Comparison of ENCODE assay signal across 1 cellular context in the genomic region with DNA sequence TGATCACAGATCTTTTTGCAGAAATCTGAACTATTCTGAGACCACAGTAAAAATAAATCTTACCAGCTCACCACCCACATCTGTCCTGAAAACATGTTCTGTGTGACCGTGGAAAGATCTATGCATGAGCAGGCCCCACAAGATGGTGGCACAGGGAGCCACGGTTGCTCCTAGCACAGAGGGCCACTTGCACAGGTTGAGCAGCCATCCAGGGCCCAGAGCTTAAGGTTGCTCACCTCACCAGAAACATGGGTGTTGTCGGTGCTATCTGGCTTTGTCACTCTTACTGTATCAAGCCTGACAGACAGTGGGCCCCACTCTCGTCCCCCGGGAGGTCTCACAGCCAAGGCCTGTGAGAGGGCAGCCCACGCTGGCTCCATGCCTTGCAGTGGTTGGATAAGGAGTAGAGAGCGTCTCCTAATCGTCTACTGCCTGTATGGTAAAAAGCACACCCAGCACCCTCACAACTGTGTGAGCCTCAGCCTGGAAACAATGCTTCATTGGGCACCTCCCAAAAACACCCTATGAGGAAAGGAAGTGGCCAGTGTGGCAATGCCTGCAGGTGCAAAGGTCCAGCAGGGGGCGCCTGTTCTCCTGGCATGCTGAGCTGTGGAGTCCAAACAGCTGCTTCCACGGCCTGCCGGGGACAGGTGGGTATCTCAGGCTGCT.
TF ChIP-seq lines count a peak whose summit lies in the region.

No MANE protein-coding gene starts in this region.

TF ChIP-seq in HepG2, 621 proteins besides CTCF, POLR2A, EP300 and RAD21 (continues in another document):
- TF ChIP-seq, protein P1, sequence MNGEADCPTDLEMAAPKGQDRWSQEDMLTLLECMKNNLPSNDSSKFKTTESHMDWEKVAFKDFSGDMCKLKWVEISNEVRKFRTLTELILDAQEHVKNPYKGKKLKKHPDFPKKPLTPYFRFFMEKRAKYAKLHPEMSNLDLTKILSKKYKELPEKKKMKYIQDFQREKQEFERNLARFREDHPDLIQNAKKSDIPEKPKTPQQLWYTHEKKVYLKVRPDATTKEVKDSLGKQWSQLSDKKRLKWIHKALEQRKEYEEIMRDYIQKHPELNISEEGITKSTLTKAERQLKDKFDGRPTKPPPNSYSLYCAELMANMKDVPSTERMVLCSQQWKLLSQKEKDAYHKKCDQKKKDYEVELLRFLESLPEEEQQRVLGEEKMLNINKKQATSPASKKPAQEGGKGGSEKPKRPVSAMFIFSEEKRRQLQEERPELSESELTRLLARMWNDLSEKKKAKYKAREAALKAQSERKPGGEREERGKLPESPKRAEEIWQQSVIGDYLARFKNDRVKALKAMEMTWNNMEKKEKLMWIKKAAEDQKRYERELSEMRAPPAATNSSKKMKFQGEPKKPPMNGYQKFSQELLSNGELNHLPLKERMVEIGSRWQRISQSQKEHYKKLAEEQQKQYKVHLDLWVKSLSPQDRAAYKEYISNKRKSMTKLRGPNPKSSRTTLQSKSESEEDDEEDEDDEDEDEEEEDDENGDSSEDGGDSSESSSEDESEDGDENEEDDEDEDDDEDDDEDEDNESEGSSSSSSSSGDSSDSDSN (CRISPR knock-in tag; IDR thresholded peaks at IDR 0.05): peak; percentile 48; the same call in 1 of the 2 replicates
- TF ChIP-seq ZNF225 (CRISPR knock-in tag; IDR thresholded peaks at IDR 0.05) (0 out of 2 replicates have a peak, but pooled peaks have one; percentile 37), NR2F6 (IDR thresholded peaks at IDR 0.05) (no peak), NR2F6 (CRISPR knock-in tag; IDR thresholded peaks at IDR 0.05) (no peak), ASH2L (IDR thresholded peaks at IDR 0.05; ENCODE audit: insufficient read length, low read depth, low read length) (peak; percentile 34), HNRNPL (IDR thresholded peaks at IDR 0.05; ENCODE audit: low read depth, low read length) (0 out of 2 replicates have a peak, but pooled peaks have one; percentile 46), STAG1 (CRISPR knock-in tag; IDR thresholded peaks at IDR 0.05) (peak; percentile 70), BCL6 (CRISPR knock-in tag; IDR thresholded peaks at IDR 0.05) (no peak), ZSCAN29 (CRISPR knock-in tag; conservative IDR thresholded peaks at IDR 0.05) (no peak), AGO2 (optimal IDR thresholded peaks at IDR 0.05; ENCODE audit: low read depth, low read length) (peak; percentile 26), CEBPG (CRISPR knock-in tag; IDR thresholded peaks at IDR 0.05) (peak; percentile 33; the same call in 1 of the 2 replicates), TEAD3 (CRISPR knock-in tag; optimal IDR thresholded peaks at IDR 0.05; ENCODE audit: borderline replicate concordance) (peak; percentile 85), CEBPB (IDR thresholded peaks at IDR 0.05; ENCODE audit: borderline replicate concordance, low read depth, low read length) (peak; percentile 59), ZNF768 (CRISPR knock-in tag; IDR thresholded peaks at IDR 0.05) (0 out of 2 replicates have a peak, but pooled peaks have one; percentile 21), AHR (CRISPR knock-in tag; IDR thresholded peaks at IDR 0.05) (0 out of 2 replicates have a peak, but pooled peaks have one; percentile 42), TGIF2 (CRISPR knock-in tag; IDR thresholded peaks at IDR 0.05) (peak; percentile 64; the same call in 1 of the 2 replicates), ELF3 (CRISPR knock-in tag; IDR thresholded peaks at IDR 0.05) (peak; percentile 31; the same call in 1 of the 2 replicates), KDM2A (CRISPR knock-in tag; IDR thresholded peaks at IDR 0.05; ENCODE audit: borderline replicate concordance, low read depth) (peak; percentile 57; the same call in 1 of the 2 replicates), XRCC5 (optimal IDR thresholded peaks at IDR 0.05; ENCODE audit: low read length) (peak; percentile 80)
- TF ChIP-seq, protein P2, sequence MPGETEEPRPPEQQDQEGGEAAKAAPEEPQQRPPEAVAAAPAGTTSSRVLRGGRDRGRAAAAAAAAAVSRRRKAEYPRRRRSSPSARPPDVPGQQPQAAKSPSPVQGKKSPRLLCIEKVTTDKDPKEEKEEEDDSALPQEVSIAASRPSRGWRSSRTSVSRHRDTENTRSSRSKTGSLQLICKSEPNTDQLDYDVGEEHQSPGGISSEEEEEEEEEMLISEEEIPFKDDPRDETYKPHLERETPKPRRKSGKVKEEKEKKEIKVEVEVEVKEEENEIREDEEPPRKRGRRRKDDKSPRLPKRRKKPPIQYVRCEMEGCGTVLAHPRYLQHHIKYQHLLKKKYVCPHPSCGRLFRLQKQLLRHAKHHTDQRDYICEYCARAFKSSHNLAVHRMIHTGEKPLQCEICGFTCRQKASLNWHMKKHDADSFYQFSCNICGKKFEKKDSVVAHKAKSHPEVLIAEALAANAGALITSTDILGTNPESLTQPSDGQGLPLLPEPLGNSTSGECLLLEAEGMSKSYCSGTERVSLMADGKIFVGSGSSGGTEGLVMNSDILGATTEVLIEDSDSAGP (CRISPR knock-in tag; IDR thresholded peaks at IDR 0.05; ENCODE audit: borderline replicate concordance): peak; percentile 29; the same call in 1 of the 2 replicates
- TF ChIP-seq, protein P3, sequence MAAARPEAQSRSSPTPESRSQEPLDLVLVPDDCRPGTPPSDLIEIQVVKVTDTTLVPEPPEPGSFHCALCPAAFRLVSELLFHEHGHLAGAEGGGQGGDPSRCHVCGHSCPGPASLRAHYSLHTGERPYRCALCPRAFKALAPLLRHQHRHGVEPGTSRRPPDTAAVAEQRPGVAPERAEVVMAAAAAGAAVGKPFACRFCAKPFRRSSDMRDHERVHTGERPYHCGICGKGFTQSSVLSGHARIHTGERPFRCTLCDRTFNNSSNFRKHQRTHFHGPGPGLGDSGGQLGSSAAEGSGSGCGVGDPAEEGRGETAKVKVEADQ (CRISPR knock-in tag; IDR thresholded peaks at IDR 0.05; ENCODE audit: borderline replicate concordance): no peak
- TF ChIP-seq, protein P4, sequence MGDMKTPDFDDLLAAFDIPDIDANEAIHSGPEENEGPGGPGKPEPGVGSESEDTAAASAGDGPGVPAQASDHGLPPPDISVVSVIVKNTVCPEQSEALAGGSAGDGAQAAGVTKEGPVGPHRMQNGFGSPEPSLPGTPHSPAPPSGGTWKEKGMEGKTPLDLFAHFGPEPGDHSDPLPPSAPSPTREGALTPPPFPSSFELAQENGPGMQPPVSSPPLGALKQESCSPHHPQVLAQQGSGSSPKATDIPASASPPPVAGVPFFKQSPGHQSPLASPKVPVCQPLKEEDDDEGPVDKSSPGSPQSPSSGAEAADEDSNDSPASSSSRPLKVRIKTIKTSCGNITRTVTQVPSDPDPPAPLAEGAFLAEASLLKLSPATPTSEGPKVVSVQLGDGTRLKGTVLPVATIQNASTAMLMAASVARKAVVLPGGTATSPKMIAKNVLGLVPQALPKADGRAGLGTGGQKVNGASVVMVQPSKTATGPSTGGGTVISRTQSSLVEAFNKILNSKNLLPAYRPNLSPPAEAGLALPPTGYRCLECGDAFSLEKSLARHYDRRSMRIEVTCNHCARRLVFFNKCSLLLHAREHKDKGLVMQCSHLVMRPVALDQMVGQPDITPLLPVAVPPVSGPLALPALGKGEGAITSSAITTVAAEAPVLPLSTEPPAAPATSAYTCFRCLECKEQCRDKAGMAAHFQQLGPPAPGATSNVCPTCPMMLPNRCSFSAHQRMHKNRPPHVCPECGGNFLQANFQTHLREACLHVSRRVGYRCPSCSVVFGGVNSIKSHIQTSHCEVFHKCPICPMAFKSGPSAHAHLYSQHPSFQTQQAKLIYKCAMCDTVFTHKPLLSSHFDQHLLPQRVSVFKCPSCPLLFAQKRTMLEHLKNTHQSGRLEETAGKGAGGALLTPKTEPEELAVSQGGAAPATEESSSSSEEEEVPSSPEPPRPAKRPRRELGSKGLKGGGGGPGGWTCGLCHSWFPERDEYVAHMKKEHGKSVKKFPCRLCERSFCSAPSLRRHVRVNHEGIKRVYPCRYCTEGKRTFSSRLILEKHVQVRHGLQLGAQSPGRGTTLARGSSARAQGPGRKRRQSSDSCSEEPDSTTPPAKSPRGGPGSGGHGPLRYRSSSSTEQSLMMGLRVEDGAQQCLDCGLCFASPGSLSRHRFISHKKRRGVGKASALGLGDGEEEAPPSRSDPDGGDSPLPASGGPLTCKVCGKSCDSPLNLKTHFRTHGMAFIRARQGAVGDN (CRISPR knock-in tag; IDR thresholded peaks at IDR 0.05): peak; percentile 59
- TF ChIP-seq, protein P5, sequence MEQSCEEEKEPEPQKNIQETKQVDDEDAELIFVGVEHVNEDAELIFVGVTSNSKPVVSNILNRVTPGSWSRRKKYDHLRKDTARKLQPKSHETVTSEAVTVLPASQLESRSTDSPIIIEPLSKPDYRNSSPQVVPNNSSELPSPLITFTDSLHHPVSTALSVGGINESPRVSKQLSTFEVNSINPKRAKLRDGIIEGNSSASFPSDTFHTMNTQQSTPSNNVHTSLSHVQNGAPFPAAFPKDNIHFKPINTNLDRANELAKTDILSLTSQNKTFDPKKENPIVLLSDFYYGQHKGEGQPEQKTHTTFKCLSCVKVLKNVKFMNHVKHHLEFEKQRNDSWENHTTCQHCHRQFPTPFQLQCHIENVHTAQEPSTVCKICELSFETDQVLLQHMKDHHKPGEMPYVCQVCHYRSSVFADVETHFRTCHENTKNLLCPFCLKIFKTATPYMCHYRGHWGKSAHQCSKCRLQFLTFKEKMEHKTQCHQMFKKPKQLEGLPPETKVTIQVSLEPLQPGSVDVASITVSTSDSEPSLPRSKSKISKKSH (CRISPR knock-in tag; IDR thresholded peaks at IDR 0.05; ENCODE audit: borderline replicate concordance): 0 out of 2 replicates have a peak, but pooled peaks have one; percentile 27
- TF ChIP-seq, protein P6, sequence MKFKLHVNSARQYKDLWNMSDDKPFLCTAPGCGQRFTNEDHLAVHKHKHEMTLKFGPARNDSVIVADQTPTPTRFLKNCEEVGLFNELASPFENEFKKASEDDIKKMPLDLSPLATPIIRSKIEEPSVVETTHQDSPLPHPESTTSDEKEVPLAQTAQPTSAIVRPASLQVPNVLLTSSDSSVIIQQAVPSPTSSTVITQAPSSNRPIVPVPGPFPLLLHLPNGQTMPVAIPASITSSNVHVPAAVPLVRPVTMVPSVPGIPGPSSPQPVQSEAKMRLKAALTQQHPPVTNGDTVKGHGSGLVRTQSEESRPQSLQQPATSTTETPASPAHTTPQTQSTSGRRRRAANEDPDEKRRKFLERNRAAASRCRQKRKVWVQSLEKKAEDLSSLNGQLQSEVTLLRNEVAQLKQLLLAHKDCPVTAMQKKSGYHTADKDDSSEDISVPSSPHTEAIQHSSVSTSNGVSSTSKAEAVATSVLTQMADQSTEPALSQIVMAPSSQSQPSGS (CRISPR knock-in tag; IDR thresholded peaks at IDR 0.05): 0 out of 2 replicates have a peak, but pooled peaks have one; percentile 20
- TF ChIP-seq, protein P7, sequence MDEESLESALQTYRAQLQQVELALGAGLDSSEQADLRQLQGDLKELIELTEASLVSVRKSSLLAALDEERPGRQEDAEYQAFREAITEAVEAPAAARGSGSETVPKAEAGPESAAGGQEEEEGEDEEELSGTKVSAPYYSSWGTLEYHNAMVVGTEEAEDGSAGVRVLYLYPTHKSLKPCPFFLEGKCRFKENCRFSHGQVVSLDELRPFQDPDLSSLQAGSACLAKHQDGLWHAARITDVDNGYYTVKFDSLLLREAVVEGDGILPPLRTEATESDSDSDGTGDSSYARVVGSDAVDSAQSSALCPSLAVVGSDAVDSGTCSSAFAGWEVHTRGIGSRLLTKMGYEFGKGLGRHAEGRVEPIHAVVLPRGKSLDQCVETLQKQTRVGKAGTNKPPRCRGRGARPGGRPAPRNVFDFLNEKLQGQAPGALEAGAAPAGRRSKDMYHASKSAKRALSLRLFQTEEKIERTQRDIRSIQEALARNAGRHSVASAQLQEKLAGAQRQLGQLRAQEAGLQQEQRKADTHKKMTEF (CRISPR knock-in tag; IDR thresholded peaks at IDR 0.05): peak; percentile 22; the same call in 1 of the 2 replicates
- TF ChIP-seq, protein P8, sequence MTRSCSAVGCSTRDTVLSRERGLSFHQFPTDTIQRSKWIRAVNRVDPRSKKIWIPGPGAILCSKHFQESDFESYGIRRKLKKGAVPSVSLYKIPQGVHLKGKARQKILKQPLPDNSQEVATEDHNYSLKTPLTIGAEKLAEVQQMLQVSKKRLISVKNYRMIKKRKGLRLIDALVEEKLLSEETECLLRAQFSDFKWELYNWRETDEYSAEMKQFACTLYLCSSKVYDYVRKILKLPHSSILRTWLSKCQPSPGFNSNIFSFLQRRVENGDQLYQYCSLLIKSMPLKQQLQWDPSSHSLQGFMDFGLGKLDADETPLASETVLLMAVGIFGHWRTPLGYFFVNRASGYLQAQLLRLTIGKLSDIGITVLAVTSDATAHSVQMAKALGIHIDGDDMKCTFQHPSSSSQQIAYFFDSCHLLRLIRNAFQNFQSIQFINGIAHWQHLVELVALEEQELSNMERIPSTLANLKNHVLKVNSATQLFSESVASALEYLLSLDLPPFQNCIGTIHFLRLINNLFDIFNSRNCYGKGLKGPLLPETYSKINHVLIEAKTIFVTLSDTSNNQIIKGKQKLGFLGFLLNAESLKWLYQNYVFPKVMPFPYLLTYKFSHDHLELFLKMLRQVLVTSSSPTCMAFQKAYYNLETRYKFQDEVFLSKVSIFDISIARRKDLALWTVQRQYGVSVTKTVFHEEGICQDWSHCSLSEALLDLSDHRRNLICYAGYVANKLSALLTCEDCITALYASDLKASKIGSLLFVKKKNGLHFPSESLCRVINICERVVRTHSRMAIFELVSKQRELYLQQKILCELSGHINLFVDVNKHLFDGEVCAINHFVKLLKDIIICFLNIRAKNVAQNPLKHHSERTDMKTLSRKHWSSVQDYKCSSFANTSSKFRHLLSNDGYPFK (CRISPR knock-in tag; IDR thresholded peaks at IDR 0.05; ENCODE audit: borderline replicate concordance): peak; percentile 58; the same call in 1 of the 2 replicates
- TF ChIP-seq, protein P9, sequence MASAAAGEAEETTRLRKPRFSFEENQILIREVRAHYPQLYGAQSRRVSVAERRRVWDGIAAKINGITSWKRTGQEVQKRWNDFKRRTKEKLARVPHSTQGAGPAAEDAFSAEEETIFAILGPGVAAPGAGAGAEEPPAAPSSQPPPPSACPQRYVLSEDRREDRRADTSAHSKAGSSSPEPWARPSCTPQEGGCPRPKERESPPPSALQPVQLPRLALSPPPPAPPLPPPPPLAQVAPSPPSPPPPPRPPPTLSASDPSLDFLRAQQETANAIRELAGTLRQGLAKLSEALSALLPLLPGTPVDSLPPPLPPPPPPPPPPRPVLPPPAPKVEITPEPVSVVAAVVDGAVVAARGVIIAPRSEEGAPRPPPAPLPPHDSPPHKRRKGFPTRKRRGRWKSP (CRISPR knock-in tag; IDR thresholded peaks at IDR 0.05): no peak
- TF ChIP-seq, protein P10, sequence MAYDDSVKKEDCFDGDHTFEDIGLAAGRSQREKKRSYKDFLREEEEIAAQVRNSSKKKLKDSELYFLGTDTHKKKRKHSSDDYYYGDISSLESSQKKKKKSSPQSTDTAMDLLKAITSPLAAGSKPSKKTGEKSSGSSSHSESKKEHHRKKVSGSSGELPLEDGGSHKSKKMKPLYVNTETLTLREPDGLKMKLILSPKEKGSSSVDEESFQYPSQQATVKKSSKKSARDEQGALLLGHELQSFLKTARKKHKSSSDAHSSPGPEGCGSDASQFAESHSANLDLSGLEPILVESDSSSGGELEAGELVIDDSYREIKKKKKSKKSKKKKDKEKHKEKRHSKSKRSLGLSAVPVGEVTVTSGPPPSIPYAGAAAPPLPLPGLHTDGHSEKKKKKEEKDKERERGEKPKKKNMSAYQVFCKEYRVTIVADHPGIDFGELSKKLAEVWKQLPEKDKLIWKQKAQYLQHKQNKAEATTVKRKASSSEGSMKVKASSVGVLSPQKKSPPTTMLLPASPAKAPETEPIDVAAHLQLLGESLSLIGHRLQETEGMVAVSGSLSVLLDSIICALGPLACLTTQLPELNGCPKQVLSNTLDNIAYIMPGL (CRISPR knock-in tag; IDR thresholded peaks at IDR 0.05; ENCODE audit: borderline replicate concordance in 1 of 2, low read depth in 1 of 2): peak; percentile 24 to 39; a peak in 2 of 4 replicates
- TF ChIP-seq, protein P11, sequence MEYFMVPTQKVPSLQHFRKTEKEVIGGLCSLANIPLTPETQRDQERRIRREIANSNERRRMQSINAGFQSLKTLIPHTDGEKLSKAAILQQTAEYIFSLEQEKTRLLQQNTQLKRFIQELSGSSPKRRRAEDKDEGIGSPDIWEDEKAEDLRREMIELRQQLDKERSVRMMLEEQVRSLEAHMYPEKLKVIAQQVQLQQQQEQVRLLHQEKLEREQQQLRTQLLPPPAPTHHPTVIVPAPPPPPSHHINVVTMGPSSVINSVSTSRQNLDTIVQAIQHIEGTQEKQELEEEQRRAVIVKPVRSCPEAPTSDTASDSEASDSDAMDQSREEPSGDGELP (IDR thresholded peaks at IDR 0.05; ENCODE audit: borderline replicate concordance, low read depth): peak; percentile 77; the same call in 1 of the 2 replicates
